21 cellular contexts compared by ENCODE assay signal in the genomic region with DNA sequence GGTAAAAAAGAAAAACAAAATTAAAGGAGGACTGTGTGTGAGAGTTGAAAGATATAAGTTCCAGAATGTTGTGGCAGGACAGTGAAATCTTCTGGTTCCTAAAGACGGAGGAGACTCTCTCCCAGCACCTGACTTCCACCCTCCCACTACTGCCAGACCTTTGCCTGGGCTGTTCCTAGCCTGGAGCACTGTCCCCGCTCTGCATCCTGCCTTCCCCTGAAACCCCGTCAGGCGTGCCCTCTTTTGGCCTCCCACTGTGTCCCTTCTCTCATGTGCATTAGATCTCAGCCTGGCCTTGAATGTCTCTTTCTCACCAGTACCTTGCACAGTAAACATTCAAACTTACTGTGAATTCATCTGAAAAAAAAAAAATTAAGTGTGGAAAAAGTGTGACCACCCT.
"Had no signal": no experiment of that assay in that cellular context is flagged by ENCODE, and none has a peak within 500 bp of the region (broad histone marks: within the 10 kb centered on the region; RNA-seq: fewer than 3 reads in every experiment).

No MANE protein-coding gene starts in this region.

- H3K9me3 ChIP-seq: esophagus squamous epithelium, heart right ventricle, prostate gland, right atrium auricular region, tibial nerve had no signal

- H3K27ac ChIP-seq: esophagus squamous epithelium, heart right ventricle, prostate gland, right atrium auricular region, SK-N-MC, tibial nerve had no signal

- H3K27me3 ChIP-seq: esophagus squamous epithelium, heart right ventricle, right atrium auricular region, tibial nerve had no signal

- H3K27me3 Mint-ChIP-seq: activated naive CD8-positive, alpha-beta T cell treated with anti-CD3 and anti-CD28 coated beads, Interleukin-2, amount 50 U/mL, for 24 hours; stimulated activated naive CD8-positive, alpha-beta T cell treated with anti-CD3 and anti-CD28 coated beads, Interleukin-15, Interleukin-2, amounts not matched to agents 100 ng/mL and 50 ng/mL, for 24 hours had no signal

- DNase-seq: activated CD4-positive, alpha-beta T cell treated with anti-CD3 and anti-CD28 coated beads, Interleukin-2, amount 50 U/mL, for 4 hours; activated CD4-positive, CD25-positive, alpha-beta regulatory T cell treated with anti-CD3 and anti-CD28 coated beads, Interleukin-2, amount 50 U/mL, for 72 hours; activated naive CD8-positive, alpha-beta T cell treated with anti-CD3 and anti-CD28 coated beads, Interleukin-2, amount 50 U/mL, for 24 hours; anterior cingulate cortex; cortex of kidney; effector CD4-positive, alpha-beta T cell; esophagus squamous epithelium; heart right ventricle; midbrain; stimulated activated CD4-positive, alpha-beta T cell treated with anti-CD3 and anti-CD28 coated beads, Interleukin-2, amount 100 ng/mL, for 24 hours; T1000 had no signal

- FAIRE-seq: endothelial cell of umbilical vein, keratinocyte, urothelium cell line had no signal

- H3K4me3 Mint-ChIP-seq: activated naive CD8-positive, alpha-beta T cell treated with anti-CD3 and anti-CD28 coated beads, Interleukin-2, amount 50 U/mL, for 24 hours; stimulated activated naive CD8-positive, alpha-beta T cell treated with anti-CD3 and anti-CD28 coated beads, Interleukin-15, Interleukin-2, amounts not matched to agents 100 ng/mL and 50 ng/mL, for 24 hours had no signal

- H3K4me1 Mint-ChIP-seq: activated naive CD8-positive, alpha-beta T cell treated with anti-CD3 and anti-CD28 coated beads, Interleukin-2, amount 50 U/mL, for 24 hours had no signal

- H3K4me1 ChIP-seq: esophagus squamous epithelium, heart right ventricle, prostate gland, right atrium auricular region, tibial nerve had no signal

- H3K9me3 Mint-ChIP-seq: activated naive CD8-positive, alpha-beta T cell treated with anti-CD3 and anti-CD28 coated beads, Interleukin-2, amount 50 U/mL, for 24 hours; stimulated activated naive CD8-positive, alpha-beta T cell treated with anti-CD3 and anti-CD28 coated beads, Interleukin-15, Interleukin-2, amounts not matched to agents 100 ng/mL and 50 ng/mL, for 24 hours had no signal

- ATAC-seq: activated naive CD8-positive, alpha-beta T cell treated with anti-CD3 and anti-CD28 coated beads, Interleukin-2, amount 50 U/mL, for 24 hours; heart right ventricle; left lobe of liver had no signal

- H3K4me3 ChIP-seq: esophagus squamous epithelium, heart right ventricle, lung, prostate gland, right atrium auricular region, SK-N-MC, tibial nerve had no signal

- H3K27ac Mint-ChIP-seq: activated naive CD8-positive, alpha-beta T cell treated with anti-CD3 and anti-CD28 coated beads, Interleukin-2, amount 50 U/mL, for 24 hours; stimulated activated naive CD8-positive, alpha-beta T cell treated with anti-CD3 and anti-CD28 coated beads, Interleukin-15, Interleukin-2, amounts not matched to agents 100 ng/mL and 50 ng/mL, for 24 hours had no signal
